In the genomic region with DNA sequence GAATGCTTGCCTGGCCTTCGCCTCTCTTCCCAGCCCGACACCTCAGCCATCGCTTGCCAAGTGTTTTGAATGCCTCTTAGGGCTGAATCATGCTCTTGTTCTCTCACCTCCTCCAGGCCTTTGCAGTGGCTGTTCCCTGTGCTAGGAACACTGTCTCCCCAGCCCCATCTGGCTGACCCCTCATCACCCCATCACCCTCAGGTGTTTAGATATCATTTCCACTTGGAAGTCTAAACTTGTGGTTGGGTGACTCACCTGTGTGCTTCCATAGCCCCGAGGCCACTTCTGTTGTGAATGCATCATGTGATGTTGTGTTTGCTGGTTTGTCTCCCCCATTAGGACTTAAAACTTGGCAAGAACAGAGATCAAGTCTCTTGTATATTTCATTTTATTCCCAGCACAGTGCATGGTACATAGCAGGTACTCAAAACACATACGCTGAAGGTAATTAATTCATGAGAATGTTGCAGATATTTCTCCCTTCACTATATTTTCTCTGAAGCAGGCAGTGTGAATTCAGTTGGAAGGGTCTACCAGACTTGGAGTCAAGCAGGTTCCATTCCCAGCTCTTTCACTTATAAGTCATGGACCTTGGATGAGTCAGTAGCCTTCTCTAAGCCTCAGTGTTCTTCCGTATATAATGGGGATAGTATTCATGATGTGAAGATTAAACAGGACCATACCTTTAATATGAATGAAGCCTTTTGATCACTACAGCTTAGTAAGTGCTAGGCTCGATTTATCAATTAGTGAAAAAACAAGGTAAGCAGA, we compare ENCODE assay signal across 17 cellular contexts.
A peak's percentile ranks its signal among the peaks of the same experiment; 100 is the strongest.
DNase-seq lines count a peak whose midpoint lies in the region; ATAC-seq, FAIRE-seq and TF ChIP-seq lines count a peak whose summit lies in the region.
"Had no signal": no experiment of that assay in that cellular context is flagged by ENCODE, and none has a peak within 500 bp of the region (broad histone marks: within the 10 kb centered on the region; RNA-seq: fewer than 3 reads in every experiment).

No MANE protein-coding gene starts in this region.

- 0 out of 2 replicates have a peak overlapping the region, but pooled peaks have one; percentile 16 for H3K4me2 ChIP-seq in PC-3 (ENCODE audit: low read length)

- H3K27ac ChIP-seq in HEK293 (ENCODE audit: extremely low read depth, low read depth, low read length), result no peak overlapping the region
- H3K27ac ChIP-seq in PC-3 (ENCODE audit: low read length), result peak overlapping the region; percentile 33
- H3K27ac ChIP-seq: parathyroid adenoma, suprapubic skin had no signal

- no peak for FAIRE-seq in urothelium cell line (lab: Jason Lieb, UNC)
- FAIRE-seq: HTR-8/SVneo, small intestine had no signal

- H3K4me1 ChIP-seq in HEK293 (ENCODE audit: control insufficient read depth, insufficient read depth, low read length) (0 out of 2 replicates have a peak, but pooled peaks cover under 1% of the 10 kb centered on the region), PC-3 (ENCODE audit: insufficient read depth, low read length) (peaks cover 22% of the 10 kb centered on the region)
- H3K4me1 ChIP-seq: BE2C had no signal

- no peak overlapping the region for H2AFZ ChIP-seq in PC-3 (ENCODE audit: low read length)
- H2AFZ ChIP-seq: parathyroid adenoma had no signal

- peak; percentile 92 for DNase-seq in PC-3
- no peak for DNase-seq in endothelial cell (ENCODE audit: low spot score)
- peak; percentile 56 for DNase-seq in urothelium cell line (ENCODE audit: low spot score)
- DNase-seq in NCI-H187 (lab: John Stamatoyannopoulos, UW), result no peak
- DNase-seq: BE2C; effector memory CD4-positive, alpha-beta T cell; NCI-H2081 treated with DMSO at 0.1 percent for 48 hours; small intestine; stimulated activated CD4-positive, alpha-beta T cell treated with anti-CD3 and anti-CD28 coated beads, Interleukin-4, amount 100 ng/mL, for 4 hours had no signal

- peaks cover 5% of the 10 kb centered on the region; the same call in 1 of the 2 replicates for H3K79me2 ChIP-seq in PC-3 (ENCODE audit: low read length)
- H3K79me2 ChIP-seq: parathyroid adenoma had no signal

- H3K36me3 ChIP-seq in HEK293 (ENCODE audit: control insufficient read depth in 2 of 2, insufficient read depth in 1 of 2, low read length in 2 of 2) (no peaks in the 10 kb centered on the region), PC-3 (ENCODE audit: low read depth, low read length) (no peaks in the 10 kb centered on the region)
- H3K36me3 ChIP-seq: BE2C, suprapubic skin had no signal

- H3F3A ChIP-seq in PC-3 (ENCODE audit: low read length, unreplicated experiment), result peaks cover 7% of the 10 kb centered on the region

- peak overlapping the region; percentile 4 for H3K4me3 Mint-ChIP-seq in endothelial cell (ENCODE audit: unreplicated experiment)
- H3K4me3 Mint-ChIP-seq: activated T-helper 17 cell treated with anti-CD3 and anti-CD28 coated beads, Interleukin-2, amount 50 U/mL, for 72 hours; central memory CD8-positive, alpha-beta T cell had no signal

- H3K36me3 Mint-ChIP-seq in endothelial cell (ENCODE audit: low read depth, unreplicated experiment), result no peaks in the 10 kb centered on the region

- H3K9ac ChIP-seq in PC-3 (ENCODE audit: low read length), result no peak overlapping the region
- H3K9ac ChIP-seq: parathyroid adenoma had no signal

- no peak overlapping the region for H3K4me3 ChIP-seq in HEK293 (ENCODE audit: low read depth, low read length)
- no peak overlapping the region for H3K4me3 ChIP-seq in PC-3 (ENCODE audit: low read length)
- H3K4me3 ChIP-seq: suprapubic skin had no signal

- H3K9me3 Mint-ChIP-seq in endothelial cell (ENCODE audit: unreplicated experiment), result no peaks in the 10 kb centered on the region
- H3K9me3 Mint-ChIP-seq: activated T-helper 17 cell treated with anti-CD3 and anti-CD28 coated beads, Interleukin-2, amount 50 U/mL, for 72 hours; central memory CD8-positive, alpha-beta T cell had no signal

- H3K27me3 ChIP-seq in PC-3 (ENCODE audit: low read length), result no peaks in the 10 kb centered on the region
- H3K27me3 ChIP-seq: BE2C, suprapubic skin had no signal

- H4K20me1 ChIP-seq in PC-3 (ENCODE audit: low read length), result peaks cover 4% of the 10 kb centered on the region; the same call in 1 of the 2 replicates

- no peak overlapping the region for H3K27ac Mint-ChIP-seq in endothelial cell (ENCODE audit: unreplicated experiment)
- H3K27ac Mint-ChIP-seq: activated T-helper 17 cell treated with anti-CD3 and anti-CD28 coated beads, Interleukin-2, amount 50 U/mL, for 72 hours had no signal

- peaks cover 3% of the 10 kb centered on the region for H3K4me1 Mint-ChIP-seq in endothelial cell (ENCODE audit: unreplicated experiment)

- H3K27me3 Mint-ChIP-seq in endothelial cell (ENCODE audit: unreplicated experiment), result peaks cover 10% of the 10 kb centered on the region
- H3K27me3 Mint-ChIP-seq: activated T-helper 17 cell treated with anti-CD3 and anti-CD28 coated beads, Interleukin-2, amount 50 U/mL, for 72 hours; central memory CD8-positive, alpha-beta T cell had no signal

- no peak for TF ChIP-seq CTCF in HEK293 (tag by site-specific recombination; IDR thresholded peaks at IDR 0.05)
- TF ChIP-seq CTCF in PC-3 (conservative IDR thresholded peaks at IDR 0.05; ENCODE audit: low read depth, low read length), result no peak
- no peak for TF ChIP-seq CTCF in endothelial cell (IDR thresholded peaks at IDR 0.05; ENCODE audit: unreplicated experiment)

- no TSS peak for BruUV-seq in PC-3 (replicated peaks; lab: Mats Ljungman, UMichigan)

- H3K9me3 ChIP-seq in HEK293 (ENCODE audit: control insufficient read depth, insufficient read depth, low read depth, low read length) (no peaks in the 10 kb centered on the region), PC-3 (ENCODE audit: low read length) (no peaks in the 10 kb centered on the region)
- H3K9me3 ChIP-seq: BE2C, suprapubic skin had no signal

- no peaks in the 10 kb centered on the region for H3K9me2 ChIP-seq in PC-3 (replicated peaks; ENCODE audit: low read length)

- CTCF ChIA-PET in HEK293 (lab: Yijun Ruan, JAX) (no interaction called here), PC-3 (lab: Charles Lee) (no interaction called here)

- intact Hi-C loops in PC-3 (cut with micrococcal nuclease), result loop anchor here (10.0 kb wide), 1 partner anchor 101 kb away; the partner anchor contains the start of gene FBXW8

- POLR2A ChIA-PET in HEK293 (lab: Yijun Ruan, JAX), result no interaction called here
- POLR2A ChIA-PET in PC-3 (lab: Charles Lee; ENCODE audit: unreplicated experiment), result no interaction called here

- ATAC-seq in PC-3, result peak; percentile 85
- no peak for ATAC-seq in HG03565 (IDR thresholded peaks at IDR 0.05; ENCODE audit: unreplicated experiment)
- no peak for ATAC-seq in HG02981 (IDR thresholded peaks at IDR 0.05; ENCODE audit: unreplicated experiment)
- ATAC-seq: activated T-helper 17 cell treated with anti-CD3 and anti-CD28 coated beads, Interleukin-2, amount 50 U/mL, for 72 hours had no signal

TF ChIP-seq in HEK293, 187 proteins besides CTCF, POLR2A, EP300 and RAD21:
- TF ChIP-seq YY2 (tag by site-specific recombination; IDR thresholded peaks at IDR 0.05) (no peak), ZNF544 (tag by site-specific recombination; IDR thresholded peaks at IDR 0.05) (no peak), ZNF366 (tag by site-specific recombination; conservative IDR thresholded peaks at IDR 0.05) (peak; percentile 79)
- TF ChIP-seq, protein P1, sequence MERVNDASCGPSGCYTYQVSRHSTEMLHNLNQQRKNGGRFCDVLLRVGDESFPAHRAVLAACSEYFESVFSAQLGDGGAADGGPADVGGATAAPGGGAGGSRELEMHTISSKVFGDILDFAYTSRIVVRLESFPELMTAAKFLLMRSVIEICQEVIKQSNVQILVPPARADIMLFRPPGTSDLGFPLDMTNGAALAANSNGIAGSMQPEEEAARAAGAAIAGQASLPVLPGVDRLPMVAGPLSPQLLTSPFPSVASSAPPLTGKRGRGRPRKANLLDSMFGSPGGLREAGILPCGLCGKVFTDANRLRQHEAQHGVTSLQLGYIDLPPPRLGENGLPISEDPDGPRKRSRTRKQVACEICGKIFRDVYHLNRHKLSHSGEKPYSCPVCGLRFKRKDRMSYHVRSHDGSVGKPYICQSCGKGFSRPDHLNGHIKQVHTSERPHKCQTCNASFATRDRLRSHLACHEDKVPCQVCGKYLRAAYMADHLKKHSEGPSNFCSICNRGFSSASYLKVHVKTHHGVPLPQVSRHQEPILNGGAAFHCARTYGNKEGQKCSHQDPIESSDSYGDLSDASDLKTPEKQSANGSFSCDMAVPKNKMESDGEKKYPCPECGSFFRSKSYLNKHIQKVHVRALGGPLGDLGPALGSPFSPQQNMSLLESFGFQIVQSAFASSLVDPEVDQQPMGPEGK (tag by site-specific recombination; IDR thresholded peaks at IDR 0.05), result 0 out of 2 replicates have a peak, but pooled peaks have one; percentile 28

Comparison
In these comparisons a context has a peak if more than half of its experiments do, and no peak if none do; other contexts are left out.
1. DNase-seq: peak in PC-3 (single experiment) and urothelium cell line (single experiment); none in endothelial cell (single experiment) and NCI-H187 (0 of 2).